Comparison of ENCODE assay signal across 9 cellular contexts in the genomic region with DNA sequence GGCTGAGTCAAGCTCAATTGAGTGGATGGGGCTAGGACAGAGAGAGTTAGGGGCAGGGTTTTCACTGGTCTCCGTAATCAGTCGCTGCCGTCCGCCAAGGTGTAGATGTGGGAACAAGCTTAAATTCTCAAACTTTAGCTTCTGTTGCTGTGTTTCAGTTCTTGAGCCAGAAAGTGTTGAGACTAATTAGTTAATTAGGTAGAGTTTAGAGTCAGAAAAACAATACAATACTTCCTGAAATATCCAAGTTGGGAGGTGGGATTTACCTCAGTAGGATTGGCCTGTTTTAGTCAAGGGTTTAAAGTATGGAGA. TPM values are rescaled to one million over a fixed set of nuclear protein-coding genes. Genes with fewer than 3 reads are reported as not detected.
DNase-seq lines count a peak whose midpoint lies in the region; ATAC-seq and TF ChIP-seq lines count a peak whose summit lies in the region.
"Had no signal": no experiment of that assay in that cellular context is flagged by ENCODE, and none has a peak within 500 bp of the region (broad histone marks: within the 10 kb centered on the region; RNA-seq: fewer than 3 reads in every experiment).

No MANE protein-coding gene starts in this region.

- no peaks in the 10 kb centered on the region for H3K27me3 Mint-ChIP-seq in endodermal cell (ENCODE audit: insufficient read depth)
- peaks cover 3% of the 10 kb centered on the region for H3K27me3 Mint-ChIP-seq in neural progenitor cell (ENCODE audit: insufficient read depth, low read depth)
- H3K27me3 Mint-ChIP-seq: dendritic cell treated with granulocyte-macrophage colony-stimulating factor and Interleukin-4, amounts not matched to agents 40 ng/mL and 50 ng/mL, for 4 days had no signal

- DNase-seq in MM.1S (no peak), endodermal cell (no peak), neural progenitor cell (ENCODE audit: low spot score) (no peak), NCI-H1092 (lab: John Stamatoyannopoulos, UW) (no peak), NCI-H510A treated with DMSO at 0.1 percent for 48 hours (lab: John Stamatoyannopoulos, UW) (no peak)

- H3K4me2 ChIP-seq in BLaER1 (peak overlapping the region; percentile 77), MM.1S (ENCODE audit: low read depth, low read length) (peak overlapping the region; percentile 94), neural progenitor cell (peak overlapping the region; percentile 79)

- H2AFZ ChIP-seq in MM.1S (ENCODE audit: low read length) (peak overlapping the region; percentile 51), neural progenitor cell (replicated peaks) (peak overlapping the region; percentile 34)

- H3K27me3 ChIP-seq in BLaER1 (no peaks in the 10 kb centered on the region), MM.1S (replicated peaks; ENCODE audit: insufficient read depth, low read length) (no peaks in the 10 kb centered on the region), endodermal cell (ENCODE audit: control insufficient read depth, insufficient read depth, low read length, poor library complexity, severe bottlenecking) (no peaks in the 10 kb centered on the region), neural progenitor cell (no peaks in the 10 kb centered on the region)

- H3K4me1 ChIP-seq in BLaER1 (peaks cover 30% of the 10 kb centered on the region), MM.1S (ENCODE audit: low read length) (peaks cover 12% of the 10 kb centered on the region; the same call in 1 of the 2 replicates), endodermal cell (ENCODE audit: control insufficient read depth, insufficient read depth, low read length) (peaks cover 4% of the 10 kb centered on the region), neural progenitor cell (peaks cover 20% of the 10 kb centered on the region)

- H3K4me3 Mint-ChIP-seq in endodermal cell = no peak overlapping the region
- no peak overlapping the region for H3K4me3 Mint-ChIP-seq in neural progenitor cell
- H3K4me3 Mint-ChIP-seq: dendritic cell treated with granulocyte-macrophage colony-stimulating factor and Interleukin-4, amounts not matched to agents 40 ng/mL and 50 ng/mL, for 4 days had no signal

- H3K4me3 ChIP-seq in BLaER1 (peak overlapping the region; percentile 90), MM.1S (ENCODE audit: low read length) (peak overlapping the region; percentile 62), endodermal cell (ENCODE audit: low read length) (peak overlapping the region; percentile 94), neural progenitor cell (peak overlapping the region; percentile 93)

- peaks cover 5% of the 10 kb centered on the region for H3K36me3 ChIP-seq in BLaER1
- H3K36me3 ChIP-seq in MM.1S (replicated peaks; ENCODE audit: insufficient read depth, low read length) = 0 out of 2 replicates have a peak, but pooled peaks cover 7% of the 10 kb centered on the region
- peaks cover 29% of the 10 kb centered on the region for H3K36me3 ChIP-seq in endodermal cell (ENCODE audit: control insufficient read depth, insufficient read depth, low read length)
- no peaks in the 10 kb centered on the region for H3K36me3 ChIP-seq in neural progenitor cell

- H3K27ac ChIP-seq in BLaER1 (peak overlapping the region; percentile 100), MM.1S (ENCODE audit: low read length) (peak overlapping the region; percentile 100), endodermal cell (ENCODE audit: low read depth, low read length) (peak overlapping the region; percentile 100), neural progenitor cell (peak overlapping the region; percentile 99)

- H3K9me3 Mint-ChIP-seq in endodermal cell = no peaks in the 10 kb centered on the region
- no peaks in the 10 kb centered on the region for H3K9me3 Mint-ChIP-seq in neural progenitor cell
- H3K9me3 Mint-ChIP-seq: dendritic cell treated with granulocyte-macrophage colony-stimulating factor and Interleukin-4, amounts not matched to agents 40 ng/mL and 50 ng/mL, for 4 days had no signal

- 0% methylated on average over 4 of the region's 4 CpGs; no CpG with 5 or more reads in 1 of the 2 experiments for WGBS in endodermal cell (ENCODE audit: insufficient coverage in 1 of 2, insufficient read length in 1 of 2), 2 experiments

- peaks cover 6% of the 10 kb centered on the region for H3K36me3 Mint-ChIP-seq in endodermal cell (ENCODE audit: low read depth)
- H3K36me3 Mint-ChIP-seq in neural progenitor cell = peaks cover 9% of the 10 kb centered on the region

- no peaks in the 10 kb centered on the region for H3K9me2 ChIP-seq in MM.1S (replicated peaks; ENCODE audit: insufficient read depth, low read length)

- H3F3A ChIP-seq in MM.1S (ENCODE audit: insufficient read depth, low read length) (peaks cover 33% of the 10 kb centered on the region), neural progenitor cell (ENCODE audit: low read depth) (peaks cover 38% of the 10 kb centered on the region)

- H3K9ac ChIP-seq in BLaER1 = peak overlapping the region; percentile 100
- peak overlapping the region; percentile 78 for H3K9ac ChIP-seq in MM.1S (ENCODE audit: low read length)
- peak overlapping the region; percentile 98 for H3K9ac ChIP-seq in endodermal cell (ENCODE audit: extremely low read depth, low read length, poor library complexity, severe bottlenecking)
- H3K9ac ChIP-seq in neural progenitor cell = peak overlapping the region; percentile 29

- H3K27ac Mint-ChIP-seq in endodermal cell (no peak overlapping the region), neural progenitor cell (no peak overlapping the region)
- H3K27ac Mint-ChIP-seq: dendritic cell treated with granulocyte-macrophage colony-stimulating factor and Interleukin-4, amounts not matched to agents 40 ng/mL and 50 ng/mL, for 4 days had no signal

- H3K9me3 ChIP-seq in BLaER1 (no peaks in the 10 kb centered on the region), MM.1S (replicated peaks; ENCODE audit: insufficient read depth, low read length) (no peaks in the 10 kb centered on the region), endodermal cell (ENCODE audit: control insufficient read depth, low read length) (no peaks in the 10 kb centered on the region), neural progenitor cell (ENCODE audit: low read depth) (no peaks in the 10 kb centered on the region)

- peaks cover 33% of the 10 kb centered on the region for H4K20me1 ChIP-seq in BLaER1
- H4K20me1 ChIP-seq in MM.1S (ENCODE audit: insufficient read depth, low read length) = peaks cover 22% of the 10 kb centered on the region
- H4K20me1 ChIP-seq in neural progenitor cell (ENCODE audit: low read depth) = peaks cover 34% of the 10 kb centered on the region

- H3K79me2 ChIP-seq in MM.1S (ENCODE audit: low read length) (peaks cover 43% of the 10 kb centered on the region), neural progenitor cell (ENCODE audit: low read depth) (peaks cover 84% of the 10 kb centered on the region)

- H3K4me1 Mint-ChIP-seq in endodermal cell (peaks cover 17% of the 10 kb centered on the region), neural progenitor cell (peaks cover 14% of the 10 kb centered on the region)

- no peak for ATAC-seq in HG03039 (IDR thresholded peaks at IDR 0.05; ENCODE audit: unreplicated experiment)
- ATAC-seq in GM19324 (IDR thresholded peaks at IDR 0.05; ENCODE audit: low FRiP score, unreplicated experiment) = no peak

- TF ChIP-seq CTCF in MM.1S (IDR thresholded peaks at IDR 0.05; ENCODE audit: low read length) (no peak), endodermal cell (conservative IDR thresholded peaks at IDR 0.05) (no peak), neural progenitor cell (IDR thresholded peaks at IDR 0.05) (no peak)

RNA-seq across cellular contexts. Expression of gene UBE2D3, which starts 1.1 kb away (rescaled TPM):
- total RNA-seq in endodermal cell (100 to 1,000 TPM; 283 to 310 TPM), neural progenitor cell (ENCODE audit: low replicate concordance) (472 and 573 TPM in 2 replicates)
- 349 TPM for polyA plus RNA-seq in endodermal cell (2013, experiment 1 of 2)
- polyA plus RNA-seq in endodermal cell (2013, experiment 2 of 2) = 290 TPM

RNA-seq across cellular contexts. Expression of gene CISD2, which starts 40.3 kb away (rescaled TPM):
- total RNA-seq in endodermal cell = 10 to 100 TPM; 36.9 to 38.5 TPM
- 50.0 TPM for polyA plus RNA-seq in endodermal cell (2013, experiment 1 of 2)
- 54.6 TPM for polyA plus RNA-seq in endodermal cell (2013, experiment 2 of 2)
- total RNA-seq in neural progenitor cell (ENCODE audit: low replicate concordance) = 44.0 and 78.6 TPM in 2 replicates

Comparison
In these comparisons a context has a peak if more than half of its experiments do, and no peak if none do; other contexts are left out.
1. H3K9ac ChIP-seq: peak in every context shown above with its lines; median percentile 100 in BLaER1; 98 in endodermal cell; 78 in MM.1S; 29 in neural progenitor cell.